ENCODE assay signal across 8 cellular contexts in the genomic region with DNA sequence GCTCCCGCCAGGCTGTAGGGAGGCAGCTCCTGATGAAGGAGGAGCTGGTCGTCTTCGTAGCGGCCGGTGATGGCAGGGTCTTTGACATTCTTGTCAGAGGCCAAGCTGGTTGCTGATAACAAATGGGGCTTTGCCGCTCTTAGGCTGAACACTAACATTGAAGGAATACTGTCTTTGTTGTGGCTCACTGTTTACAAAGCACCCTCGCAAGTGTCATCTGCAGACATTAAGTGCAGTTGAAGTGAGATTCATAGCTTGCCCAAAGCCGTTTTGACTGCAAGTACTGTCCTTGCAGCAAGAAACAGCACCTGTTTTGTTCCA. TPM values are rescaled to one million over a fixed set of nuclear protein-coding genes. Genes with fewer than 3 reads are reported as not detected.
A peak's percentile ranks its signal among the peaks of the same experiment; 100 is the strongest.
DNase-seq lines count a peak whose midpoint lies in the region; ATAC-seq and TF ChIP-seq lines count a peak whose summit lies in the region.

No MANE protein-coding gene starts in this region.

- peak overlapping the region; percentile 64 to 99 for H3K9ac ChIP-seq in liver (ENCODE audit: low read depth in 1 of 2, low read length in 2 of 2)

- TF ChIP-seq CTCF in AG09309 (IDR thresholded peaks at IDR 0.05; ENCODE audit: control insufficient read depth, insufficient read depth, low read depth, low read length, missing control alignments) (no peak), liver (IDR thresholded peaks at IDR 0.05; ENCODE audit: low read depth, low read length, missing input control) (no peak), thyroid gland (IDR thresholded peaks at IDR 0.05) (no peak)

- no peak for TF ChIP-seq RAD21 in liver (IDR thresholded peaks at IDR 0.05)

- H3K27ac ChIP-seq in angular gyrus (ENCODE audit: low read depth, low read length): peak overlapping the region; percentile 83
- peak overlapping the region; percentile 93 to 97 for H3K27ac ChIP-seq in liver (ENCODE audit: low read depth in 1 of 2, low read length in 2 of 2)
- H3K27ac ChIP-seq in thyroid gland: peak overlapping the region; percentile 92 to 97 (median 96)

- H3K4me3 ChIP-seq in AG09309 (ENCODE audit: control insufficient read depth, low read depth, low read length): peak overlapping the region; percentile 93
- H3K4me3 ChIP-seq in liver (ENCODE audit: low read depth in 1 of 3, low read length in 3 of 3): peak overlapping the region; percentile 65 to 94 (median 69)
- H3K4me3 ChIP-seq in thyroid gland (replicated peaks in 1 of 3): peak overlapping the region; percentile 55 to 98 (median 80)

- H3K9me3 ChIP-seq in liver (ENCODE audit: control insufficient read depth in 4 of 4, low read length in 3 of 4): no peaks in the 10 kb centered on the region
- no peaks in the 10 kb centered on the region for H3K9me3 ChIP-seq in thyroid gland

- H3K36me3 ChIP-seq in liver (ENCODE audit: control insufficient read depth in 4 of 4, insufficient read depth in 3 of 4, low read depth in 1 of 4, low read length in 3 of 4) (peaks cover 0 to 2% (median under 1%) of the 10 kb centered on the region in 4 donors), thyroid gland (peaks cover 0 to 4% of the 10 kb centered on the region in 2 donors)

- H3K27me3 ChIP-seq in liver (ENCODE audit: control insufficient read depth in 4 of 4, insufficient read depth in 4 of 4, low read length in 3 of 4) (no peaks in the 10 kb centered on the region), thyroid gland (no peaks in the 10 kb centered on the region)

- intact Hi-C loops in thyroid gland (cut with DNase I): loop anchor here (10.0 kb wide), 1 partner anchor 92 kb away; a partner anchor contains a TSS

- DNase-seq in AG09309 (ENCODE audit: low read depth): no peak
- DNase-seq in HS-27A (ENCODE audit: low read depth): peak; percentile 2
- no peak for DNase-seq in thyroid gland
- DNase-seq in GM19238 (ENCODE audit: insufficient read length, low spot score): no peak
- no peak for DNase-seq in dedifferentiated amniotic fluid mesenchymal stem cell (ENCODE audit: extremely low spot score)

- H3K4me1 ChIP-seq in liver (ENCODE audit: control insufficient read depth in 4 of 4, insufficient read depth in 4 of 4, low read length in 3 of 4) (peaks cover 10 to 33% (median 25%) of the 10 kb centered on the region in 4 donors), thyroid gland (peaks cover 12 to 19% of the 10 kb centered on the region in 2 donors)

- WGBS in liver: 1% methylated on average over 8 of the region's 8 CpGs
- 0% methylated on average over 6 to 8 of the region's 8 CpGs for WGBS in thyroid gland, 2 donors

- TF ChIP-seq POLR2A in thyroid gland (IDR thresholded peaks at IDR 0.05): no peak

- no peak for ATAC-seq in HG02642 (IDR thresholded peaks at IDR 0.05; ENCODE audit: poor library complexity, unreplicated experiment)

TF ChIP-seq in liver, 16 proteins besides CTCF, POLR2A, EP300 and RAD21:
- TF ChIP-seq HNF4A (conservative IDR thresholded peaks at IDR 0.05) (no peak), EGR1 (IDR thresholded peaks at IDR 0.05; ENCODE audit: low read depth in 2 of 2) (no peak), JUND (IDR thresholded peaks at IDR 0.05) (no peak), RXRA (IDR thresholded peaks at IDR 0.05) (no peak), SP1 (IDR thresholded peaks at IDR 0.05) (no peak), NR2F2 (IDR thresholded peaks at IDR 0.05) (no peak), YY1 (IDR thresholded peaks at IDR 0.05) (no peak), TAF1 (conservative IDR thresholded peaks at IDR 0.05) (no peak), GABPA (IDR thresholded peaks at IDR 0.05 in 1 of 2, conservative IDR thresholded peaks at IDR 0.05 in 1 of 2) (no peak), FOXA2 (IDR thresholded peaks at IDR 0.05) (no peak), HNF4G (IDR thresholded peaks at IDR 0.05) (no peak), FOXA1 (IDR thresholded peaks at IDR 0.05) (no peak)
- TF ChIP-seq, protein P1, sequence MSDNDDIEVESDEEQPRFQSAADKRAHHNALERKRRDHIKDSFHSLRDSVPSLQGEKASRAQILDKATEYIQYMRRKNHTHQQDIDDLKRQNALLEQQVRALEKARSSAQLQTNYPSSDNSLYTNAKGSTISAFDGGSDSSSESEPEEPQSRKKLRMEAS (IDR thresholded peaks at IDR 0.05): no peak
- TF ChIP-seq, protein P2, sequence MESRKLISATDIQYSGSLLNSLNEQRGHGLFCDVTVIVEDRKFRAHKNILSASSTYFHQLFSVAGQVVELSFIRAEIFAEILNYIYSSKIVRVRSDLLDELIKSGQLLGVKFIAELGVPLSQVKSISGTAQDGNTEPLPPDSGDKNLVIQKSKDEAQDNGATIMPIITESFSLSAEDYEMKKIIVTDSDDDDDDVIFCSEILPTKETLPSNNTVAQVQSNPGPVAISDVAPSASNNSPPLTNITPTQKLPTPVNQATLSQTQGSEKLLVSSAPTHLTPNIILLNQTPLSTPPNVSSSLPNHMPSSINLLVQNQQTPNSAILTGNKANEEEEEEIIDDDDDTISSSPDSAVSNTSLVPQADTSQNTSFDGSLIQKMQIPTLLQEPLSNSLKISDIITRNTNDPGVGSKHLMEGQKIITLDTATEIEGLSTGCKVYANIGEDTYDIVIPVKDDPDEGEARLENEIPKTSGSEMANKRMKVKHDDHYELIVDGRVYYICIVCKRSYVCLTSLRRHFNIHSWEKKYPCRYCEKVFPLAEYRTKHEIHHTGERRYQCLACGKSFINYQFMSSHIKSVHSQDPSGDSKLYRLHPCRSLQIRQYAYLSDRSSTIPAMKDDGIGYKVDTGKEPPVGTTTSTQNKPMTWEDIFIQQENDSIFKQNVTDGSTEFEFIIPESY (IDR thresholded peaks at IDR 0.05): no peak
- TF ChIP-seq, protein P3, sequence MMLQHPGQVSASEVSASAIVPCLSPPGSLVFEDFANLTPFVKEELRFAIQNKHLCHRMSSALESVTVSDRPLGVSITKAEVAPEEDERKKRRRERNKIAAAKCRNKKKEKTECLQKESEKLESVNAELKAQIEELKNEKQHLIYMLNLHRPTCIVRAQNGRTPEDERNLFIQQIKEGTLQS (IDR thresholded peaks at IDR 0.05): no peak
- TF ChIP-seq, protein P4, sequence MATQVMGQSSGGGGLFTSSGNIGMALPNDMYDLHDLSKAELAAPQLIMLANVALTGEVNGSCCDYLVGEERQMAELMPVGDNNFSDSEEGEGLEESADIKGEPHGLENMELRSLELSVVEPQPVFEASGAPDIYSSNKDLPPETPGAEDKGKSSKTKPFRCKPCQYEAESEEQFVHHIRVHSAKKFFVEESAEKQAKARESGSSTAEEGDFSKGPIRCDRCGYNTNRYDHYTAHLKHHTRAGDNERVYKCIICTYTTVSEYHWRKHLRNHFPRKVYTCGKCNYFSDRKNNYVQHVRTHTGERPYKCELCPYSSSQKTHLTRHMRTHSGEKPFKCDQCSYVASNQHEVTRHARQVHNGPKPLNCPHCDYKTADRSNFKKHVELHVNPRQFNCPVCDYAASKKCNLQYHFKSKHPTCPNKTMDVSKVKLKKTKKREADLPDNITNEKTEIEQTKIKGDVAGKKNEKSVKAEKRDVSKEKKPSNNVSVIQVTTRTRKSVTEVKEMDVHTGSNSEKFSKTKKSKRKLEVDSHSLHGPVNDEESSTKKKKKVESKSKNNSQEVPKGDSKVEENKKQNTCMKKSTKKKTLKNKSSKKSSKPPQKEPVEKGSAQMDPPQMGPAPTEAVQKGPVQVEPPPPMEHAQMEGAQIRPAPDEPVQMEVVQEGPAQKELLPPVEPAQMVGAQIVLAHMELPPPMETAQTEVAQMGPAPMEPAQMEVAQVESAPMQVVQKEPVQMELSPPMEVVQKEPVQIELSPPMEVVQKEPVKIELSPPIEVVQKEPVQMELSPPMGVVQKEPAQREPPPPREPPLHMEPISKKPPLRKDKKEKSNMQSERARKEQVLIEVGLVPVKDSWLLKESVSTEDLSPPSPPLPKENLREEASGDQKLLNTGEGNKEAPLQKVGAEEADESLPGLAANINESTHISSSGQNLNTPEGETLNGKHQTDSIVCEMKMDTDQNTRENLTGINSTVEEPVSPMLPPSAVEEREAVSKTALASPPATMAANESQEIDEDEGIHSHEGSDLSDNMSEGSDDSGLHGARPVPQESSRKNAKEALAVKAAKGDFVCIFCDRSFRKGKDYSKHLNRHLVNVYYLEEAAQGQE (IDR thresholded peaks at IDR 0.05): no peak

RNA-seq across cellular contexts. Expression of a gene that starts 0.5 kb away (rescaled TPM):
- total RNA-seq in liver: 10 to 100 TPM; 13.4 to 23.3 TPM
- 1 to 10 TPM; 7.9 to 9.3 TPM for polyA plus RNA-seq in liver
- 10 to 100 TPM; 34.0 to 82.9 (median 39.6) TPM for total RNA-seq in thyroid gland

RNA-seq across cellular contexts. Expression of a gene that starts 34.2 kb away (rescaled TPM):
- under 1 TPM; under 0.01 to 0.23 TPM for total RNA-seq in liver
- polyA plus RNA-seq in liver: under 1 TPM in 1 of 2 donors, not detected in 1; 0.09 TPM
- under 1 TPM in 3 of 4 donors, not detected in 1; 0.13 to 0.81 (median 0.29) TPM for total RNA-seq in thyroid gland
